15 cellular contexts compared by ENCODE assay signal in the genomic region with DNA sequence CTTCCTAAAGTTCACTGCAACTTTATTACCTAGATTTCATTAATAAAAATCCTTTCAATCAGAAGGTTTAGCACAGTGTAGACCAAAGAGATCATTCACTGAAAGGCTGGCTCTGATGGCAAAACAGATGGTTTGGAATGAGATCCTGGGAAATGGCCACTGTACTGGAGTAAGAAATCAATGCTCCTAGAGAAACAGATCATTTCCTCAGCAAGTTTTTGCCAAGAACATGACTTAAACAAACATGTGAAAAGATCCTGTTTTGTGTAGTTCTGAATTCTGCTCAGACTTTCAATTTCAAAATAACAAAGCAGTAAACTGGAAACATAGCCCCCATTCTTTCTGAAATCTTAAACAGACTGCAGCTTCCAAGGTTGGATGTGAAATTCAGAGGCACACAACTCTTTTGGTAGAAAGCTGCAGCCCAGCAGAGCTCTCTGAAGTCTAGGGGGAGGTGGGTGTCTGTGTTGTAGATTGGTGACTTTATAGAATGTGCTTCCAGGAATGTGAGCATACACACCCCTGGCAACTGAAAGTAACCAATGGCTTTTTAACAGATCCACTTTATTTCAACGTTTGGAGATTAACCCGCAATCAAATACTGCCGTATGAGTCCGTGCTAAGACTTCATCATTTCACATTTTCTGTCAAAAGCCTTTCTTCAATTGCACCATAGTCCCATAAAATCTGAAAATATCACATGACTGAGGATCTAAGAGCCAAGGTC.
DNase-seq lines count a peak whose midpoint lies in the region; ATAC-seq and TF ChIP-seq lines count a peak whose summit lies in the region.
"Had no signal": no experiment of that assay in that cellular context is flagged by ENCODE, and none has a peak within 500 bp of the region (broad histone marks: within the 10 kb centered on the region; RNA-seq: fewer than 3 reads in every experiment).

No MANE protein-coding gene starts in this region.

- intact Hi-C loops in sciatic nerve (cut with DNase I): no loop called here

- H3K4me2 ChIP-seq in SK-N-SH: peak overlapping the region; percentile 36; the same call in 1 of the 2 replicates
- peak overlapping the region; percentile 27 for H3K4me2 ChIP-seq in fibroblast of lung (ENCODE audit: extremely low read depth, insufficient read depth, low read length)

- H3K4me3 ChIP-seq in SK-N-SH (ENCODE audit: low read depth in 2 of 2, low read length in 1 of 2) (no peak overlapping the region), fibroblast of lung (replicated peaks in 1 of 4; ENCODE audit: control extremely low read depth in 1 of 4, insufficient read depth in 1 of 4, low read depth in 3 of 4, low read length in 4 of 4) (peak overlapping the region in 1 of 4 experiments; percentile 5)
- H3K4me3 ChIP-seq: sigmoid colon had no signal

- H3K9me3 ChIP-seq in SK-N-SH (no peaks in the 10 kb centered on the region), fibroblast of lung (ENCODE audit: control insufficient read depth, insufficient read depth, low read depth, low read length) (no peaks in the 10 kb centered on the region)
- H3K9me3 ChIP-seq: sigmoid colon had no signal

- DNase-seq in EL: peak; percentile 59
- no peak for DNase-seq in SK-N-SH
- peak; percentile 55 to 84 for DNase-seq in fibroblast of lung (ENCODE audit: low read depth in 2 of 2)
- no peak for DNase-seq in sciatic nerve (ENCODE audit: low spot score)
- no peak for DNase-seq in activated naive CD4-positive, alpha-beta T cell treated with Interleukin-2 at 50 U/mL for 16 hours
- DNase-seq in OCI-M2 (lab: John Stamatoyannopoulos, UW; ENCODE audit: unreplicated experiment): no peak
- no peak for DNase-seq in D341Med (ENCODE audit: low spot score)
- DNase-seq: activated CD4-positive, alpha-beta T cell treated with anti-CD3 and anti-CD28 coated beads, Interleukin-2, amount 50 U/mL, for 1 hour; activated naive CD4-positive, alpha-beta T cell; COR-L47; NCI-H2107; OCI-M1; sigmoid colon; substantia nigra had no signal

- CTCF ChIA-PET in SK-N-SH (lab: Yijun Ruan, JAX): no interaction called here

- no peaks in the 10 kb centered on the region for H3K27me3 ChIP-seq in SK-N-SH (ENCODE audit: insufficient read depth)
- no peaks in the 10 kb centered on the region for H3K27me3 ChIP-seq in fibroblast of lung (ENCODE audit: control insufficient read depth, insufficient read depth, low read length)
- H3K27me3 ChIP-seq: sigmoid colon had no signal

- H3F3A ChIP-seq in SK-N-SH (replicated peaks; ENCODE audit: insufficient read depth): peaks cover 21% of the 10 kb centered on the region

- H3K36me3 ChIP-seq in SK-N-SH (replicated peaks in 1 of 2; ENCODE audit: control insufficient read depth in 1 of 2, insufficient read depth in 2 of 2, low read length in 1 of 2) (peaks cover 0 to 4% of the 10 kb centered on the region in 2 experiments), fibroblast of lung (ENCODE audit: control insufficient read depth, insufficient read depth, low read length) (no peaks in the 10 kb centered on the region)
- H3K36me3 ChIP-seq: sigmoid colon had no signal

- 83% methylated on average over 4 of the region's 4 CpGs for WGBS in SK-N-SH (ENCODE audit: low lambda C conversion rate)

- H3K9me2 ChIP-seq in SK-N-SH: no peaks in the 10 kb centered on the region

- H3K9ac ChIP-seq in SK-N-SH (peak overlapping the region; percentile 10; the same call in 1 of the 2 replicates), fibroblast of lung (ENCODE audit: insufficient read depth, low read length) (no peak overlapping the region)

- POLR2A ChIA-PET in SK-N-SH (lab: Yijun Ruan, JAX): no interaction called here

- H2AFZ ChIP-seq in SK-N-SH (ENCODE audit: low read depth) (no peak overlapping the region), fibroblast of lung (ENCODE audit: low read length) (no peak overlapping the region)

- ATAC-seq in sciatic nerve (peak; percentile 25), GM19023 (IDR thresholded peaks at IDR 0.05; ENCODE audit: unreplicated experiment) (no peak)

- H4K20me1 ChIP-seq in SK-N-SH (ENCODE audit: insufficient read depth) (no peaks in the 10 kb centered on the region), fibroblast of lung (ENCODE audit: control insufficient read depth, extremely low read depth, insufficient read depth, low read length) (no peaks in the 10 kb centered on the region)

- no peak for TF ChIP-seq EP300 in SK-N-SH (IDR thresholded peaks at IDR 0.05; ENCODE audit: borderline replicate concordance in 1 of 2, low read depth in 1 of 2, low read length in 1 of 2)

- H3K4me1 ChIP-seq in SK-N-SH (ENCODE audit: control insufficient read depth in 1 of 2, insufficient read depth in 2 of 2, low read depth in 1 of 2, low read length in 1 of 2): peaks cover 0 to 21% of the 10 kb centered on the region in 2 experiments; a peak in 3 of 4 replicates
- peaks cover 24% of the 10 kb centered on the region for H3K4me1 ChIP-seq in fibroblast of lung (ENCODE audit: control insufficient read depth, extremely low read depth, insufficient read depth, low read length)

- TF ChIP-seq RAD21 in SK-N-SH (IDR thresholded peaks at IDR 0.05; ENCODE audit: low read length): no peak

- TF ChIP-seq CTCF in SK-N-SH (IDR thresholded peaks at IDR 0.05) (no peak), fibroblast of lung (conservative IDR thresholded peaks at IDR 0.05 in 1 of 2, IDR thresholded peaks at IDR 0.05 in 1 of 2; ENCODE audit: low read depth in 1 of 2, low read length in 2 of 2) (no peak)

- H3K79me2 ChIP-seq in SK-N-SH (ENCODE audit: insufficient read depth) (peaks cover 66% of the 10 kb centered on the region), fibroblast of lung (ENCODE audit: control insufficient read depth, insufficient read depth, low read length) (peaks cover 3% of the 10 kb centered on the region)

- H3K27ac ChIP-seq in SK-N-SH (ENCODE audit: low read depth in 2 of 2, low read length in 1 of 2): peak overlapping the region in 1 of 2 experiments; percentile 72; a peak in 2 of 4 replicates
- H3K27ac ChIP-seq in fibroblast of lung (ENCODE audit: insufficient read depth, low read length): peak overlapping the region; percentile 37

TF ChIP-seq in SK-N-SH, 30 proteins besides CTCF, POLR2A, EP300 and RAD21:
- no peak for TF ChIP-seq SIN3A (IDR thresholded peaks at IDR 0.05; ENCODE audit: borderline replicate concordance, low read depth, low read length)
- TF ChIP-seq ELF1 (IDR thresholded peaks at IDR 0.05): no peak
- TF ChIP-seq FOXJ3 (CRISPR knock-in tag; IDR thresholded peaks at IDR 0.05): no peak
- no peak for TF ChIP-seq YY1 (IDR thresholded peaks at IDR 0.05; ENCODE audit: low read depth)
- no peak for TF ChIP-seq GABPA (IDR thresholded peaks at IDR 0.05; ENCODE audit: low read depth)
- no peak for TF ChIP-seq JUND (IDR thresholded peaks at IDR 0.05)
- no peak for TF ChIP-seq TAF1 (IDR thresholded peaks at IDR 0.05; ENCODE audit: borderline replicate concordance, low read depth, low read length)
- no peak for TF ChIP-seq RCOR1 (IDR thresholded peaks at IDR 0.05; ENCODE audit: low read length)
- no peak for TF ChIP-seq RFX5 (IDR thresholded peaks at IDR 0.05; ENCODE audit: low read length)
- TF ChIP-seq POLR2AphosphoS5 (IDR thresholded peaks at IDR 0.05; ENCODE audit: low read depth, low read length): no peak
- TF ChIP-seq FOSL2 (IDR thresholded peaks at IDR 0.05; ENCODE audit: borderline replicate concordance, low read depth): no peak
- TF ChIP-seq TCF12 (IDR thresholded peaks at IDR 0.05): no peak
- no peak for TF ChIP-seq IRF3 (IDR thresholded peaks at IDR 0.05; ENCODE audit: low read depth, low read length)
- TF ChIP-seq NRF1 (IDR thresholded peaks at IDR 0.05; ENCODE audit: low read depth, low read length): no peak

Comparison
In these comparisons a context has a peak if more than half of its experiments do, and no peak if none do; other contexts are left out.
1. DNase-seq: peak in EL (single experiment) and fibroblast of lung (2 of 2); none in SK-N-SH (single experiment), sciatic nerve (single experiment), activated naive CD4-positive, alpha-beta T cell treated with Interleukin-2 at 50 U/mL for 16 hours (single experiment), OCI-M2 (single experiment) and D341Med (single experiment).